In the genomic region with DNA sequence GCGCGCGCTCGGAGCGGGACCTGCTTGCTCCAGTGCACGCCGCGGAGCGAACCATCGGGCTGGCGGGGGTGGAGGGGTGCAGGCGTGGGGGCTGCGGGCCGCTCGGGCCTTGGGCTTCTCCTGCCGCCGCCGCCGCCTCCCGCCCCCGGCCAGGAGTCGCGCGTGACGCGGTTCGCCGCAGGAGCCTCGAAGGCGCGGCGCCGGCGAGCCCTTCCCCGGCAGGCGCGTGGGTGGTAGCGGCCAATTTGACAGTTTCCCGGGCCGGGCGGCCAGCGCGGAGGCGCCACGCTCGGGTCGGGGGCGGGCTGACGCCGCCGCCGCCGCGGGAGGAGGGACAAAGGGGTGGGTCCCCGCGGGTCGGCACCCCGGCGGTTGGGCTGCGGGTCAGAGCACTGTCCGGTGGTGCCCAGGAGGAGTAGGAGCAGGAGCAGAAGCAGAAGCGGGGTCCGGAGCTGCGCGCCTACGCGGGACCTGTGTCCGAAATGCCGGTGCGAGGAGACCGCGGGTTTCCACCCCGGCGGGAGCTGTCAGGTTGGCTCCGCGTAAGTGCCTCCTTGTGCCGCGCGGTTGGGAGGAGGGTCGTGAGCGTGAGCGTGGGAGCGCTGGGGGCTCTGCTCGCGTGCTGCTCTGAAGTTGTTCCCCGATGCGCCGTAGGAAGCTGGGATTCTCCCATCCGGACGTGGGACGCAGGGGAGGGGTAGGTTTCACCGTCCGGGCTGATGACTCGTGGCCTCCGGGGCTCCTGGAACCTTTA, we compare ENCODE assay signal across 8 cellular contexts. TPM values are rescaled to one million over a fixed set of nuclear protein-coding genes. Genes with fewer than 3 reads are reported as not detected.
DNase-seq lines count a peak whose midpoint lies in the region; ATAC-seq and TF ChIP-seq lines count a peak whose summit lies in the region.

Gene TJP2 (plus strand): TSS at position 387 of the 754 bp plus-strand sequence. CDS start 96 bp downstream, at position 483.

- ATAC-seq in GM18907 (IDR thresholded peaks at IDR 0.05; ENCODE audit: unreplicated experiment) (peak; percentile 60), HG03097 (IDR thresholded peaks at IDR 0.05; ENCODE audit: low FRiP score, unreplicated experiment) (peak; percentile 47), left ventricle myocardium superior (peak; percentile 86)

- H3K9me3 ChIP-seq in SJSA1 (replicated peaks) (no peaks in the 10 kb centered on the region), prostate gland (no peaks in the 10 kb centered on the region)

- intact Hi-C loops in left ventricle myocardium superior (cut with micrococcal nuclease) (no loop called here), prostate gland (cut with DNase I) (no loop called here)

- peak; percentile 85 for DNase-seq in AG20443 (ENCODE audit: low spot score)
- peak; percentile 75 to 76 for DNase-seq in SJSA1 (ENCODE audit: low read depth in 1 of 2, low spot score in 2 of 2)
- peak in 52 of 58 donors; percentile 25 to 87 (median 69) for DNase-seq in anterior cingulate cortex (lab: John Stamatoyannopoulos, UW)
- DNase-seq in left ventricle myocardium superior = peak; percentile 89
- peak; percentile 46 for DNase-seq in prostate gland (ENCODE audit: low spot score)
- no peak for DNase-seq in inferior parietal cortex (ENCODE audit: extremely low spot score)

- peaks cover 4% of the 10 kb centered on the region; the same call in 1 of the 2 replicates for H3K36me3 ChIP-seq in SJSA1
- no peaks in the 10 kb centered on the region for H3K36me3 ChIP-seq in prostate gland

- H3K4me3 ChIP-seq in SJSA1 (peak within 1 kb of the TSS; percentile 86), prostate gland (peak within 1 kb of the TSS; percentile 44 to 45)

- 1% methylated on average over 49 of the region's 95 CpGs for WGBS in prostate gland

- H3K4me1 ChIP-seq in SJSA1 (replicated peaks) = peaks cover 32% of the 10 kb centered on the region
- H3K4me1 ChIP-seq in prostate gland (replicated peaks) = no peaks in the 10 kb centered on the region

- no peaks in the 10 kb centered on the region for H3K27me3 ChIP-seq in SJSA1 (replicated peaks)
- no peaks in the 10 kb centered on the region for H3K27me3 ChIP-seq in prostate gland (replicated peaks; ENCODE audit: insufficient read depth)

- TF ChIP-seq CTCF in prostate gland (IDR thresholded peaks at IDR 0.05) = no peak

- no peak for TF ChIP-seq POLR2A in prostate gland (IDR thresholded peaks at IDR 0.05)

- H3K27ac ChIP-seq in SJSA1 (peak within 1 kb of the TSS; percentile 94), prostate gland (peak within 1 kb of the TSS; percentile 39 to 55)

RNA-seq across cellular contexts. Expression of gene TJP2, which starts in this region (rescaled TPM):
- 15.0 and 25.8 TPM in 2 replicates for total RNA-seq in SJSA1 (2014; rRNA removed; shearing (Covaris generic))
- total RNA-seq in left ventricle myocardium superior = 123 TPM
- total RNA-seq in prostate gland = 100 to 1,000 TPM; 117 to 166 TPM
